In genomic region chr1:172727956-172728603, GRCh38 we compare ENCODE assay signal across 8 cellular contexts.
DNase-seq lines count a peak whose midpoint lies in the region; ATAC-seq, FAIRE-seq and TF ChIP-seq lines count a peak whose summit lies in the region.

No MANE protein-coding gene starts in this region.

- H4K20me1 ChIP-seq in H1 (replicated peaks in 1 of 2; ENCODE audit: control insufficient read depth in 1 of 2, insufficient read depth in 2 of 2, low read length in 2 of 2), result no peaks in the 10 kb centered on the region

- no peak overlapping the region for H3K4ac ChIP-seq in H1 (replicated peaks; ENCODE audit: insufficient read length, low read depth, low read length)

- POLR2A ChIA-PET in H1 (lab: Charles Lee; ENCODE audit: partially characterized antibody), result no interaction called here

- H4K8ac ChIP-seq in H1 (ENCODE audit: extremely low read depth, insufficient read depth, low read length), result peak overlapping the region; percentile 54; the same call in 1 of the 2 replicates

- H3K4me2 ChIP-seq in H1 (ENCODE audit: insufficient read depth in 1 of 2, low read depth in 2 of 2, low read length in 2 of 2), result no peak overlapping the region

- H3K79me2 ChIP-seq in H1 (ENCODE audit: control insufficient read depth in 1 of 2, insufficient read depth in 2 of 2, low read length in 2 of 2), result no peaks in the 10 kb centered on the region

- H3K23me2 ChIP-seq in H1 (ENCODE audit: low read depth, low read length), result no peaks in the 10 kb centered on the region

- H3K56ac ChIP-seq in H1 (replicated peaks; ENCODE audit: insufficient read length, low read depth, low read length), result no peak overlapping the region

- DNase-seq in SIG-M5 treated with dmso at 0.1 percent for 504 hours (lab: John Stamatoyannopoulos, UW; ENCODE audit: unreplicated experiment) (peak; percentile 70), SIG-M5 (lab: John Stamatoyannopoulos, UW) (no peak), H1 (ENCODE audit: low read depth in 1 of 2, low spot score in 2 of 2) (peak in 1 of 2 experiments; percentile 62), retinal pigment epithelial cell (ENCODE audit: low read depth) (no peak)
- no peak for DNase-seq in effector CD4-positive, alpha-beta T cell

- H3K9ac ChIP-seq in H1 (replicated peaks in 1 of 4; ENCODE audit: extremely low read depth in 1 of 4, low read depth in 3 of 4, low read length in 3 of 4), result no peak overlapping the region

- CTCF ChIA-PET in H1 (lab: Charles Lee; ENCODE audit: partially characterized antibody), result interaction anchor here (0.5 to 5.6 kb wide), 68 partner anchors 9 to 1198 kb away, joined by 3 to 41 read pairs (median 5); no protein-coding TSS in a partner anchor

- TF ChIP-seq POLR2A in H1 (IDR thresholded peaks at IDR 0.05; ENCODE audit: control extremely low read depth in 1 of 2, low read depth in 2 of 2, low read length in 2 of 2), result no peak

- H3K4me3 ChIP-seq in H1 (ENCODE audit: extremely low read depth in 1 of 4, insufficient read depth in 2 of 4, low read depth in 3 of 4, low read length in 4 of 4), result no peak overlapping the region
- no peak overlapping the region for H3K4me3 ChIP-seq in retinal pigment epithelial cell (ENCODE audit: low read length)

- TF ChIP-seq CTCF in H1 (IDR thresholded peaks at IDR 0.05; ENCODE audit: control extremely low read depth in 1 of 3, insufficient read depth in 1 of 3, low read depth in 1 of 3, low read length in 3 of 3) (peak; percentile 89 to 100 (median 99)), retinal pigment epithelial cell (conservative IDR thresholded peaks at IDR 0.05; ENCODE audit: low read depth, low read length) (peak; percentile 52)

- peak; percentile 84 for TF ChIP-seq RAD21 in H1 (IDR thresholded peaks at IDR 0.05 in 1 of 2, conservative IDR thresholded peaks at IDR 0.05 in 1 of 2; ENCODE audit: low read depth in 2 of 2, low read length in 2 of 2)

- peak; percentile 96 for FAIRE-seq in H1 (lab: Jason Lieb, UNC)

- H3K27me3 ChIP-seq in H1 (replicated peaks in 1 of 4; ENCODE audit: control insufficient read depth in 3 of 4, extremely low read depth in 1 of 4, insufficient read depth in 3 of 4, low read length in 3 of 4), result no peaks in the 10 kb centered on the region

- no peak overlapping the region for H4K5ac ChIP-seq in H1 (ENCODE audit: insufficient read length, low read depth, low read length)

- no peak overlapping the region for H2BK120ac ChIP-seq in H1 (replicated peaks; ENCODE audit: low read depth, low read length)

- H2BK15ac ChIP-seq in H1 (ENCODE audit: low read length), result no peak overlapping the region

- no peaks in the 10 kb centered on the region for H3K79me1 ChIP-seq in H1 (ENCODE audit: low read depth, low read length)

- no peak for TF ChIP-seq EP300 in H1 (IDR thresholded peaks at IDR 0.05; ENCODE audit: borderline replicate concordance in 1 of 2, low read depth in 2 of 2, low read length in 2 of 2)

- no peak overlapping the region for H2BK20ac ChIP-seq in H1 (ENCODE audit: low read length)

- H3K14ac ChIP-seq in H1 (ENCODE audit: insufficient read length), result no peak overlapping the region

- H4K91ac ChIP-seq in H1 (replicated peaks; ENCODE audit: insufficient read length, low read length), result no peak overlapping the region

- H2AFZ ChIP-seq in H1 (ENCODE audit: low read length), result peak overlapping the region; percentile 74; the same call in 1 of the 2 replicates

- peak; percentile 42 for ATAC-seq in HG03342 (IDR thresholded peaks at IDR 0.05; ENCODE audit: unreplicated experiment)
- ATAC-seq in SK-N-SH treated with all-trans-retinoic acid at 6 μM for 48 hours, result peak; percentile 35; the same call in 2 of the 3 replicates
- ATAC-seq in HG03378 (IDR thresholded peaks at IDR 0.05; ENCODE audit: unreplicated experiment), result no peak

- WGBS in H1 (ENCODE audit: extremely low coverage in 1 of 2, insufficient coverage in 1 of 2, insufficient read length in 1 of 2, insufficient replicate concordance in 2 of 2, low coverage in 1 of 2, low lambda C conversion rate in 2 of 2, missing lambda C conversion rate in 1 of 2), 2 experiments, result 88% methylated on average over 1 of the region's 1 CpG; no CpG with 5 or more reads in 1 of the 2 experiments

- H3K27ac ChIP-seq in H1 (ENCODE audit: low read depth, low read length), result no peak overlapping the region

- no peak overlapping the region for H2AK5ac ChIP-seq in H1 (ENCODE audit: low read depth, low read length)

- H2BK12ac ChIP-seq in H1 (ENCODE audit: low read depth, low read length), result no peak overlapping the region

- peaks cover 0 to 3% of the 10 kb centered on the region in 2 experiments; a peak in 1 of 4 replicates for H3K9me3 ChIP-seq in H1 (ENCODE audit: insufficient read depth in 2 of 2, low read depth in 1 of 2, low read length in 1 of 2)

- H3K36me3 ChIP-seq in H1 (ENCODE audit: control insufficient read depth in 2 of 4, insufficient read depth in 4 of 4, low read length in 3 of 4), result no peaks in the 10 kb centered on the region

- no peak overlapping the region for H3K18ac ChIP-seq in H1 (ENCODE audit: extremely low read depth, low read length)

- no peak overlapping the region for H3K23ac ChIP-seq in H1 (ENCODE audit: insufficient read length)

- H3K4me1 ChIP-seq in H1 (replicated peaks in 1 of 4; ENCODE audit: control insufficient read depth in 3 of 4, insufficient read depth in 4 of 4, low read length in 3 of 4), result no peaks in the 10 kb centered on the region

- no peak overlapping the region for H2BK5ac ChIP-seq in H1 (ENCODE audit: low read depth, low read length)

TF ChIP-seq in SK-N-SH treated with all-trans-retinoic acid at 6 μM for 48 hours, 23 proteins besides CTCF, POLR2A, EP300 and RAD21:
- TF ChIP-seq, protein P1, sequence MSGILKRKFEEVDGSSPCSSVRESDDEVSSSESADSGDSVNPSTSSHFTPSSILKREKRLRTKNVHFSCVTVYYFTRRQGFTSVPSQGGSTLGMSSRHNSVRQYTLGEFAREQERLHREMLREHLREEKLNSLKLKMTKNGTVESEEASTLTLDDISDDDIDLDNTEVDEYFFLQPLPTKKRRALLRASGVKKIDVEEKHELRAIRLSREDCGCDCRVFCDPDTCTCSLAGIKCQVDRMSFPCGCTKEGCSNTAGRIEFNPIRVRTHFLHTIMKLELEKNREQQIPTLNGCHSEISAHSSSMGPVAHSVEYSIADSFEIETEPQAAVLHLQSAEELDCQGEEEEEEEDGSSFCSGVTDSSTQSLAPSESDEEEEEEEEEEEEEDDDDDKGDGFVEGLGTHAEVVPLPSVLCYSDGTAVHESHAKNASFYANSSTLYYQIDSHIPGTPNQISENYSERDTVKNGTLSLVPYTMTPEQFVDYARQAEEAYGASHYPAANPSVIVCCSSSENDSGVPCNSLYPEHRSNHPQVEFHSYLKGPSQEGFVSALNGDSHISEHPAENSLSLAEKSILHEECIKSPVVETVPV (CRISPR knock-in tag; IDR thresholded peaks at IDR 0.05), result no peak
- TF ChIP-seq CSDC2 (CRISPR knock-in tag; IDR thresholded peaks at IDR 0.05) (no peak), PATZ1 (CRISPR knock-in tag; IDR thresholded peaks at IDR 0.05; ENCODE audit: borderline replicate concordance) (no peak)
TF ChIP-seq in SK-N-SH treated with all-trans-retinoic acid at 6 μM for 48 hours: peak in this region for 0.

TF ChIP-seq in H1, 55 proteins besides CTCF, POLR2A, EP300 and RAD21 (continues in another document):
- TF ChIP-seq GABPA (IDR thresholded peaks at IDR 0.05; ENCODE audit: borderline replicate concordance, insufficient read depth, low read length) (no peak), JUND (IDR thresholded peaks at IDR 0.05; ENCODE audit: low read length) (peak; percentile 58), SP2 (IDR thresholded peaks at IDR 0.05; ENCODE audit: low read length) (no peak; the same call in 1 of the 2 replicates), SIN3A (conservative IDR thresholded peaks at IDR 0.05 in 1 of 2, IDR thresholded peaks at IDR 0.05 in 1 of 2; ENCODE audit: low read depth in 1 of 2, low read length in 2 of 2) (no peak), SUZ12 (IDR thresholded peaks at IDR 0.05; ENCODE audit: low read length) (no peak), BCL11A (IDR thresholded peaks at IDR 0.05; ENCODE audit: low read depth in 2 of 2, low read length in 2 of 2) (no peak), SIRT6 (IDR thresholded peaks at IDR 0.05; ENCODE audit: low read length) (no peak), TAF1 (IDR thresholded peaks at IDR 0.05; ENCODE audit: low read depth, low read length) (no peak), CEBPB (IDR thresholded peaks at IDR 0.05; ENCODE audit: low read depth, low read length) (no peak), BACH1 (IDR thresholded peaks at IDR 0.05; ENCODE audit: low read length) (peak; percentile 63; the same call in 1 of the 2 replicates), SRF (IDR thresholded peaks at IDR 0.05; ENCODE audit: low read depth, low read length) (no peak), MAFK (IDR thresholded peaks at IDR 0.05; ENCODE audit: low read depth, low read length) (peak; percentile 83), NRF1 (IDR thresholded peaks at IDR 0.05; ENCODE audit: low read depth, low read length) (no peak), TEAD4 (IDR thresholded peaks at IDR 0.05; ENCODE audit: low read depth, low read length) (peak; percentile 84), POLR2AphosphoS5 (IDR thresholded peaks at IDR 0.05; ENCODE audit: low read depth, low read length) (no peak), NANOG (IDR thresholded peaks at IDR 0.05; ENCODE audit: insufficient read depth, low read depth, low read length, poor library complexity, severe bottlenecking) (peak; percentile 50), RNF2 (IDR thresholded peaks at IDR 0.05; ENCODE audit: borderline replicate concordance, low read depth, low read length, missing control alignments, poor library complexity, severe bottlenecking) (no peak), CHD2 (IDR thresholded peaks at IDR 0.05; ENCODE audit: low read length) (no peak), CTBP2 (IDR thresholded peaks at IDR 0.05; ENCODE audit: borderline replicate concordance, insufficient read depth, insufficient read length, low read length) (no peak), JUN (IDR thresholded peaks at IDR 0.05; ENCODE audit: low read depth, low read length) (no peak), SIX5 (IDR thresholded peaks at IDR 0.05; ENCODE audit: low read depth, low read length) (no peak)
- TF ChIP-seq, protein P2, sequence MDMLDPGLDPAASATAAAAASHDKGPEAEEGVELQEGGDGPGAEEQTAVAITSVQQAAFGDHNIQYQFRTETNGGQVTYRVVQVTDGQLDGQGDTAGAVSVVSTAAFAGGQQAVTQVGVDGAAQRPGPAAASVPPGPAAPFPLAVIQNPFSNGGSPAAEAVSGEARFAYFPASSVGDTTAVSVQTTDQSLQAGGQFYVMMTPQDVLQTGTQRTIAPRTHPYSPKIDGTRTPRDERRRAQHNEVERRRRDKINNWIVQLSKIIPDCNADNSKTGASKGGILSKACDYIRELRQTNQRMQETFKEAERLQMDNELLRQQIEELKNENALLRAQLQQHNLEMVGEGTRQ (IDR thresholded peaks at IDR 0.05; ENCODE audit: low read length), result no peak
- TF ChIP-seq, protein P3, sequence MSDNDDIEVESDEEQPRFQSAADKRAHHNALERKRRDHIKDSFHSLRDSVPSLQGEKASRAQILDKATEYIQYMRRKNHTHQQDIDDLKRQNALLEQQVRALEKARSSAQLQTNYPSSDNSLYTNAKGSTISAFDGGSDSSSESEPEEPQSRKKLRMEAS (IDR thresholded peaks at IDR 0.05), result 0 out of 2 replicates have a peak, but pooled peaks have one; percentile 27
